ENCODE assay signal across 9 cellular contexts in the genomic region with DNA sequence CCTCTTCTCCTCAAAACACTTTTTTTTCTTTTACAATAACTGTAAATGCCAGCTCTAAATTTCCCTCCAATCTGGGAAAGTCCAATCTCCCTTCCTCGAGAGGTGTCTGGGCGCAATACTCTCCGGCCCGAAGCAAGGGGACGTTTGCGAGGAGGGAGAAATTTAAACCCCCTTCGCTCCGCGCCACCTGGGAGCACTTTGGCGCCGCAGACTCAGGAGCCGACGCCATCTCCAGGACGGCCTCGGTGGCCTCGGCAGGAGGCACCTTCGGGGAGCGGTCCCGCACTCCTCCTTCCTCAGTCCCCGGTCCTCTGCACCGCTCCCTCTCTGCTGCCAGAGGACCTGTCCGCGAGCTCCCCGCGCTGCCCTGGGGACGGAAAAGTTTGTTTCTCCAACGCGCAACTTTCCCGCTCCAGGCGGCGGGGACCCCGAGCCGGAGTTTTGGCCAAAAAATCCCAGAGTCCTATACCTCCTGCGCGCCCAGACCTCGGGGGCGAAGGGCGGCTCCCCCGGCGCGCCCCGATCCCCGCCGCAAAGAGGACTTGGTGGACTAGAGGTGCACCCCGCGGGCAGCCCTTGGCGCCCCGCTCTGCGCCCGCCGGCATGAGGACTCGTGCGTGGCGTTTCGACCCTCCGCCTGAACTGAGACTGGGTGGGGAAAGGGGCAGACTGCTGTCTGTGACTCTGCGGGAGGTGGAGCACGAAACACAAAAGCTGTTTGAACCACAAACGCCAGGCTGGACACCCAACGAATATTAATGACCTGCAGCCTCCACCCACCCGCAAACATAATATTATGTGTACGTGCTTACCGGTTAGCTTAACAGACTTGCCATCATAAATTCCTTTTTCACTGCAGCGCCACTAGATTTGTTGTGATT.
DNase-seq lines count a peak whose midpoint lies in the region; ATAC-seq, FAIRE-seq and TF ChIP-seq lines count a peak whose summit lies in the region.
"Had no signal": no experiment of that assay in that cellular context is flagged by ENCODE, and none has a peak within 500 bp of the region (broad histone marks: within the 10 kb centered on the region; RNA-seq: fewer than 3 reads in every experiment).

No MANE protein-coding gene starts in this region.

- no peak overlapping the region for H3K4me3 Mint-ChIP-seq in activated CD8-positive, alpha-beta T cell treated with anti-CD3 and anti-CD28 coated beads, Interleukin-2, amount 10 ng/mL, durations not matched to agents 7 days and 5 days

- peaks cover 3% of the 10 kb centered on the region for H3K9me3 Mint-ChIP-seq in activated CD8-positive, alpha-beta T cell treated with anti-CD3 and anti-CD28 coated beads, Interleukin-2, amount 10 ng/mL, durations not matched to agents 7 days and 5 days (ENCODE audit: insufficient read depth)

- H3K4me3 ChIP-seq in iPS-11a (ENCODE audit: low read depth, low read length), result peak overlapping the region; percentile 33
- H3K4me3 ChIP-seq: A549 had no signal

- H3K27me3 Mint-ChIP-seq in activated CD8-positive, alpha-beta T cell treated with anti-CD3 and anti-CD28 coated beads, Interleukin-2, amount 10 ng/mL, durations not matched to agents 7 days and 5 days (ENCODE audit: low read depth), result peaks cover 34% of the 10 kb centered on the region

- POLR2A ChIA-PET in activated CD8-positive, alpha-beta T cell treated with anti-CD3 and anti-CD28 coated beads, Interleukin-2, amount 10 ng/mL, durations not matched to agents 7 days and 5 days (lab: Charles Lee), result no interaction called here

- no peak overlapping the region for H3K27ac Mint-ChIP-seq in activated CD8-positive, alpha-beta T cell treated with anti-CD3 and anti-CD28 coated beads, Interleukin-2, amount 10 ng/mL, durations not matched to agents 7 days and 5 days

- peak; percentile 10 for DNase-seq in NCI-H510A treated with DMSO at 0.1 percent for 48 hours (lab: John Stamatoyannopoulos, UW)
- DNase-seq in NCI-H510A (lab: John Stamatoyannopoulos, UW), result no peak
- no peak for DNase-seq in activated CD8-positive, alpha-beta T cell treated with anti-CD3 and anti-CD28 coated beads, Interleukin-2, amount 10 ng/mL, durations not matched to agents 7 days and 5 days
- peak; percentile 3 for DNase-seq in stimulated activated naive CD8-positive, alpha-beta T cell treated with anti-CD3 and anti-CD28 coated beads, Interleukin-15, Interleukin-2, amounts not matched to agents 100 U/mL and 50 U/mL, for 24 hours
- no peak for DNase-seq in OCI-M1 (lab: John Stamatoyannopoulos, UW)
- DNase-seq in GM12892 (ENCODE audit: insufficient read length), result no peak
- no peak for DNase-seq in GM19240 (ENCODE audit: insufficient read length, low spot score)

- FAIRE-seq in GM12892 (lab: Jason Lieb, UNC), result no peak
- FAIRE-seq: A549 had no signal

- H3K36me3 Mint-ChIP-seq in activated CD8-positive, alpha-beta T cell treated with anti-CD3 and anti-CD28 coated beads, Interleukin-2, amount 10 ng/mL, durations not matched to agents 7 days and 5 days (ENCODE audit: low read depth), result no peaks in the 10 kb centered on the region

- CTCF ChIA-PET in activated CD8-positive, alpha-beta T cell treated with anti-CD3 and anti-CD28 coated beads, Interleukin-2, amount 10 ng/mL, durations not matched to agents 7 days and 5 days (lab: Charles Lee), result no interaction called here

- ATAC-seq in activated CD8-positive, alpha-beta T cell treated with anti-CD3 and anti-CD28 coated beads, Interleukin-2, amount 10 ng/mL, durations not matched to agents 7 days and 5 days, result peak; percentile 19
- no peak for ATAC-seq in stimulated activated naive CD8-positive, alpha-beta T cell treated with anti-CD3 and anti-CD28 coated beads, Interleukin-15, Interleukin-2, amounts not matched to agents 100 U/mL and 50 U/mL, for 24 hours
- ATAC-seq: A549 had no signal

- no peaks in the 10 kb centered on the region for H3K4me1 Mint-ChIP-seq in activated CD8-positive, alpha-beta T cell treated with anti-CD3 and anti-CD28 coated beads, Interleukin-2, amount 10 ng/mL, durations not matched to agents 7 days and 5 days (ENCODE audit: low read depth)

- no peak for TF ChIP-seq POLR2A in GM12892 (IDR thresholded peaks at IDR 0.05; ENCODE audit: low read depth, low read length)

Comparison
In these comparisons a context has a peak if more than half of its experiments do, and no peak if none do; other contexts are left out.
1. DNase-seq: peak in NCI-H510A treated with DMSO at 0.1 percent for 48 hours (single experiment) and stimulated activated naive CD8-positive, alpha-beta T cell treated with anti-CD3 and anti-CD28 coated beads, Interleukin-15, Interleukin-2, amounts not matched to agents 100 U/mL and 50 U/mL, for 24 hours (single experiment); none in NCI-H510A (single experiment), activated CD8-positive, alpha-beta T cell treated with anti-CD3 and anti-CD28 coated beads, Interleukin-2, amount 10 ng/mL, durations not matched to agents 7 days and 5 days (single experiment), OCI-M1 (single experiment), GM12892 (single experiment) and GM19240 (single experiment).